8 cellular contexts compared by ENCODE assay signal in genomic region chr18:3012920-3013810, GRCh38. TPM values are rescaled to one million over a fixed set of nuclear protein-coding genes. Genes with fewer than 3 reads are reported as not detected.
DNase-seq lines count a peak whose midpoint lies in the region; ATAC-seq and TF ChIP-seq lines count a peak whose summit lies in the region.

LPIN2 (minus strand) TSS chr18:3013144; CDS start chr18:2960840, 52,304 bp downstream.

- peaks cover 4% of the 10 kb centered on the region for H3K9me3 ChIP-seq in SJSA1 (replicated peaks)
- no peaks in the 10 kb centered on the region for H3K9me3 ChIP-seq in neural progenitor cell (ENCODE audit: low read depth)
- no peaks in the 10 kb centered on the region for H3K9me3 ChIP-seq in stomach smooth muscle (ENCODE audit: control insufficient read depth in 2 of 2, low read length in 2 of 2)

- peaks cover 5% of the 10 kb centered on the region for H3K27me3 Mint-ChIP-seq in neural progenitor cell (ENCODE audit: insufficient read depth, low read depth)

- H3K27ac ChIP-seq in SJSA1 (peak within 1 kb of the TSS; percentile 88), foreskin keratinocyte (peak within 1 kb of the TSS; percentile 84), neural progenitor cell (peak within 1 kb of the TSS; percentile 97), stomach smooth muscle (ENCODE audit: low read length) (peak within 1 kb of the TSS; percentile 37)

- H3K9ac ChIP-seq in neural progenitor cell (peak within 1 kb of the TSS; percentile 63), stomach smooth muscle (ENCODE audit: low read length in 2 of 2) (peak within 1 kb of the TSS; percentile 66 to 77)

- H3K9me3 Mint-ChIP-seq in neural progenitor cell, result peaks cover 2% of the 10 kb centered on the region

- H3K4me3 Mint-ChIP-seq in neural progenitor cell, result peak within 1 kb of the TSS; percentile 94

- DNase-seq in GM03348 (ENCODE audit: low spot score), result peak; percentile 97
- peak; percentile 78 for DNase-seq in HFF-Myc (ENCODE audit: extremely low read depth, low read depth)
- DNase-seq in MV-4-11 (lab: John Stamatoyannopoulos, UW), result peak; percentile 95
- peak; percentile 96 for DNase-seq in SJSA1 (ENCODE audit: low read depth in 1 of 2, low spot score in 2 of 2)
- DNase-seq in activated naive CD4-positive, alpha-beta T cell (lab: John Stamatoyannopoulos, UW), result peak; percentile 75 to 97 (median 88)
- DNase-seq in foreskin keratinocyte, result peak; percentile 74 to 87
- DNase-seq in neural progenitor cell (ENCODE audit: low spot score), result peak; percentile 99

- H3K79me2 ChIP-seq in neural progenitor cell (ENCODE audit: low read depth), result peaks cover 42% of the 10 kb centered on the region

- ATAC-seq in foreskin keratinocyte, result peak; percentile 92

- peaks cover 41% of the 10 kb centered on the region for H3K4me1 Mint-ChIP-seq in neural progenitor cell

- H3K4me3 ChIP-seq in HFF-Myc (replicated peaks; ENCODE audit: low read depth, low read length) (peak within 1 kb of the TSS; percentile 62), SJSA1 (peak within 1 kb of the TSS; percentile 99), neural progenitor cell (peak within 1 kb of the TSS; percentile 68), stomach smooth muscle (ENCODE audit: low read length in 2 of 2) (peak within 1 kb of the TSS; percentile 80 to 90)

- peak within 1 kb of the TSS; percentile 82 for H2AFZ ChIP-seq in neural progenitor cell (replicated peaks)

- H4K20me1 ChIP-seq in neural progenitor cell (ENCODE audit: low read depth), result no peaks in the 10 kb centered on the region

- no peak for TF ChIP-seq CTCF in HFF-Myc (IDR thresholded peaks at IDR 0.05; ENCODE audit: low read depth, low read length, missing control alignments)
- no peak for TF ChIP-seq CTCF in foreskin keratinocyte (conservative IDR thresholded peaks at IDR 0.05)
- TF ChIP-seq CTCF in neural progenitor cell (IDR thresholded peaks at IDR 0.05), result no peak

- H3K36me3 Mint-ChIP-seq in neural progenitor cell, result peaks cover 19% of the 10 kb centered on the region

- peaks cover 25% of the 10 kb centered on the region for H3F3A ChIP-seq in neural progenitor cell (ENCODE audit: low read depth)

- H3K27me3 ChIP-seq in SJSA1 (replicated peaks) (no peaks in the 10 kb centered on the region), foreskin keratinocyte (no peaks in the 10 kb centered on the region), neural progenitor cell (no peaks in the 10 kb centered on the region), stomach smooth muscle (ENCODE audit: control insufficient read depth in 1 of 2, insufficient read depth in 2 of 2, low read length in 2 of 2) (no peaks in the 10 kb centered on the region)

- H3K4me1 ChIP-seq in SJSA1 (replicated peaks) (peaks cover 42% of the 10 kb centered on the region), foreskin keratinocyte (peaks cover 9% of the 10 kb centered on the region), neural progenitor cell (peaks cover 16% of the 10 kb centered on the region), stomach smooth muscle (ENCODE audit: control insufficient read depth, insufficient read depth, low read length) (peaks cover 4% of the 10 kb centered on the region)

- peak within 1 kb of the TSS; percentile 90 for H3K27ac Mint-ChIP-seq in neural progenitor cell

- peak within 1 kb of the TSS; percentile 87 for H3K4me2 ChIP-seq in neural progenitor cell

- peaks cover 27% of the 10 kb centered on the region for H3K36me3 ChIP-seq in SJSA1
- peaks cover 6% of the 10 kb centered on the region for H3K36me3 ChIP-seq in neural progenitor cell
- H3K36me3 ChIP-seq in stomach smooth muscle (ENCODE audit: control insufficient read depth in 2 of 2, insufficient read depth in 2 of 2, low read length in 2 of 2), result no peaks in the 10 kb centered on the region

RNA-seq across cellular contexts. Expression of gene LPIN2, which starts in this region (rescaled TPM):
- 13.7 and 21.0 TPM in 2 replicates for total RNA-seq in SJSA1 (2014; rRNA removed; shearing (Covaris generic))
- total RNA-seq in foreskin keratinocyte (6.6 and 7.3 TPM in 2 replicates), neural progenitor cell (ENCODE audit: low replicate concordance) (32.1 and 35.5 TPM in 2 replicates)
- 1.5 and 1.6 TPM in 2 replicates for polyA plus RNA-seq in foreskin keratinocyte

Comparison
In these comparisons a context has a peak if more than half of its experiments do, and no peak if none do; other contexts are left out.
1. Peak in every context shown above with its lines: DNase-seq, ATAC-seq, H3K4me3 ChIP-seq and H3K27ac ChIP-seq.
2. H3K27ac ChIP-seq: peak in every context shown above with its lines; median percentile 97 in neural progenitor cell; 88 in SJSA1; 84 in foreskin keratinocyte; 37 in stomach smooth muscle.